Comparison of ENCODE assay signal across 18 cellular contexts in the genomic region with DNA sequence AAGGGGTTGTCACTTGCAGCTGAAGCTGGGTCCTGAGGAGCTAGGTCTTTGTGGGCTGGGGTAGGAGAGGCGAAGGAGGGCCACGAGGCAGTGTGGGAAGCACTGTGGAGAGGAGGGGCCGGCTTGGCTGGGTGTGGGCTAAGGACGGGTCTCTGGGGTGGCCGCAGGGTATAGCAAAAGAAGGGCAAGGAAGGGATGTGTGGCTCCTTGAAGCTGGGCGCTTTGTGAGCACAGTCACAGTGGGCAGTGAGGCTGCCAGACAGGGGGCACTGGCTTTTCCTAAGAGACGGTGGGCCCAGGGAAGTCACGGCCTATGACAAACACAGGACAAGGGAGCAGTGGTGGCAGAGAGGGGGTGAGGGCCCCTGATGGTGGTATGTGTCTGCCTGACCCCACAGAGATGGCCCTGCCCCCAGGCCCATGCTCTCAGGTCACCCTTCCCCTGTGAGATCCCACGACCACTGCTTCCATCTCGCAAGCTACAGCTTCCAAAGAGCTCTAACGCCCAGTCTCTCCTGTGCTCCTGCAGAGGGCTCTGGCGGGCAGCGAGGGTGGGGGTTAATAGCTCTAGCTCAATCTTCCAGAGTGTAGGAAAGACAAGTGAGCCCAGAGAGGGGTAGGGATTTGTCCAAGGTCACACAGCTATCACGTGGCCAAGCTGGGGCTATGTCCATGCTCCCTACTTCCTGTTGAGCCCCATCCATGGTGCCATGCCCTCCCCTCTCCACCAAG. TPM values are rescaled to one million over a fixed set of nuclear protein-coding genes. Genes with fewer than 3 reads are reported as not detected.
DNase-seq lines count a peak whose midpoint lies in the region; ATAC-seq, FAIRE-seq and TF ChIP-seq lines count a peak whose summit lies in the region.
"Had no signal": no experiment of that assay in that cellular context is flagged by ENCODE, and none has a peak within 500 bp of the region (broad histone marks: within the 10 kb centered on the region; RNA-seq: fewer than 3 reads in every experiment).

No MANE protein-coding gene starts in this region.

- H3K27ac ChIP-seq in K562 (ENCODE audit: extremely low read depth, low read depth, low read length) (peak overlapping the region; percentile 76), mesendoderm (ENCODE audit: low read depth, low read length) (no peak overlapping the region), stomach smooth muscle (ENCODE audit: low read length) (peak overlapping the region; percentile 76)
- H3K27ac ChIP-seq: C4-2B, cardiac muscle cell had no signal

- H3K4ac ChIP-seq in mesendoderm (ENCODE audit: low read depth, low read length) = no peak overlapping the region

- H3K4me3 ChIP-seq in K562 (no peak overlapping the region), mesendoderm (ENCODE audit: low read length) (no peak overlapping the region), stomach smooth muscle (ENCODE audit: low read length in 2 of 2) (no peak overlapping the region)
- H3K4me3 ChIP-seq: cardiac muscle cell, GM12878 had no signal

- no peak overlapping the region for H4K5ac ChIP-seq in mesendoderm (ENCODE audit: low read length)

- peaks cover 15 to 46% of the 10 kb centered on the region in 2 experiments for H3K4me1 ChIP-seq in K562 (replicated peaks in 1 of 2; ENCODE audit: control insufficient read depth in 2 of 2, insufficient read depth in 2 of 2, low read length in 2 of 2)
- H3K4me1 ChIP-seq in mesendoderm (ENCODE audit: control insufficient read depth, low read depth, low read length) = no peaks in the 10 kb centered on the region
- H3K4me1 ChIP-seq in stomach smooth muscle (ENCODE audit: control insufficient read depth, insufficient read depth, low read length) = peaks cover 53% of the 10 kb centered on the region

- peak overlapping the region; percentile 68 for H2AFZ ChIP-seq in K562 (ENCODE audit: low read depth, low read length)

- H3K4me2 ChIP-seq in K562 (ENCODE audit: insufficient read depth, low read length) (peak overlapping the region; percentile 7; the same call in 1 of the 2 replicates), mesendoderm (ENCODE audit: low read length) (no peak overlapping the region)

- H2AK5ac ChIP-seq in mesendoderm (ENCODE audit: low read length) = no peak overlapping the region

- in situ Hi-C loops in K562 (cut with MboI) = no loop called here

- no peaks in the 10 kb centered on the region for H4K20me1 ChIP-seq in K562 (replicated peaks; ENCODE audit: control insufficient read depth, insufficient read depth, low read length)

- FAIRE-seq in HTR-8/SVneo (lab: Jason Lieb, UNC) (peak; percentile 49), K562 (lab: Jason Lieb, UNC) (no peak)
- FAIRE-seq: GM12878 had no signal

- no peak; the same call in 2 of the 3 replicates for ATAC-seq in K562
- no peak for ATAC-seq in GM21423 (IDR thresholded peaks at IDR 0.05; ENCODE audit: unreplicated experiment)
- ATAC-seq: GM12878 had no signal

- H3K9me3 ChIP-seq in K562 (replicated peaks; ENCODE audit: control insufficient read depth, insufficient read depth, low read depth, low read length) (no peaks in the 10 kb centered on the region), stomach smooth muscle (ENCODE audit: control insufficient read depth in 2 of 2, low read length in 2 of 2) (no peaks in the 10 kb centered on the region)

- no peak overlapping the region for H3K18ac ChIP-seq in mesendoderm (ENCODE audit: low read length)

- H2BK120ac ChIP-seq in mesendoderm (ENCODE audit: low read depth, low read length) = no peak overlapping the region

- H3K56ac ChIP-seq in mesendoderm (ENCODE audit: low read length) = peak overlapping the region; percentile 17

- POLR2A ChIA-PET in K562 (lab: Yijun Ruan, JAX) = interaction anchor here (0.7 kb wide), 1 partner anchor 9 kb away, joined by 3 read pairs; no protein-coding TSS in a partner anchor

- CTCF ChIA-PET in K562 (lab: Yijun Ruan, JAX; ENCODE audit: low intra/inter-chr PET ratio) = no interaction called here

- H3K23ac ChIP-seq in mesendoderm (ENCODE audit: low read length) = no peak overlapping the region

- H3K9me1 ChIP-seq in K562 (ENCODE audit: control insufficient read depth, insufficient read depth, low read length) = no peaks in the 10 kb centered on the region

- H4K8ac ChIP-seq in mesendoderm (ENCODE audit: low read depth, low read length) = no peak overlapping the region

- intact Hi-C loops in K562 (cut with micrococcal nuclease) = no loop called here

- DNase-seq in HTR-8/SVneo (ENCODE audit: insufficient read length, low spot score) (no peak), K562 (ENCODE audit: extremely low read depth in 1 of 4, low spot score in 3 of 4) (no peak), mesendoderm (no peak), kidney glomerular epithelial cell (lab: John Stamatoyannopoulos, UW) (no peak), Ammon's horn (ENCODE audit: low spot score) (no peak)
- DNase-seq in activated CD4-positive, CD25-positive, alpha-beta regulatory T cell treated with anti-CD3 and anti-CD28 coated beads, Interleukin-2, amount 50 U/mL, for 72 hours = no peak
- DNase-seq: activated CD8-positive, alpha-beta memory T cell treated with anti-CD3 and anti-CD28 coated beads for 24 hours; glutamatergic neuron; KG1; left colon; NCI-H1436; NCI-H446 treated with DMSO at 0.1 percent for 48 hours; occipital lobe had no signal

- H3K79me1 ChIP-seq in mesendoderm (ENCODE audit: low read length) = no peaks in the 10 kb centered on the region

- 0 out of 6 replicates have a peak, but pooled peaks of 1 of the 3 experiments have one; percentile 4 for TF ChIP-seq CTCF in K562 (IDR thresholded peaks at IDR 0.05 in 2 of 3, conservative IDR thresholded peaks at IDR 0.05 in 1 of 3; ENCODE audit: insufficient read depth in 2 of 3, low read depth in 1 of 3, low read length in 3 of 3)

- peaks cover 0 to under 1% of the 10 kb centered on the region in 2 experiments; a peak in 2 of 5 replicates for H3K27me3 ChIP-seq in K562 (ENCODE audit: control insufficient read depth in 2 of 2, insufficient read depth in 2 of 2, low read length in 2 of 2)
- H3K27me3 ChIP-seq in mesendoderm (ENCODE audit: insufficient read depth, low read length, poor library complexity) = no peaks in the 10 kb centered on the region
- H3K27me3 ChIP-seq in stomach smooth muscle (ENCODE audit: control insufficient read depth in 1 of 2, insufficient read depth in 2 of 2, low read length in 2 of 2) = peaks cover 0 to 2% of the 10 kb centered on the region in 2 donors
- H3K27me3 ChIP-seq: cardiac muscle cell had no signal

- H3K36me3 ChIP-seq in K562 (ENCODE audit: control insufficient read depth, insufficient read depth, low read length) (no peaks in the 10 kb centered on the region), mesendoderm (ENCODE audit: control insufficient read depth, insufficient read depth, low read length) (no peaks in the 10 kb centered on the region), stomach smooth muscle (ENCODE audit: control insufficient read depth in 2 of 2, insufficient read depth in 2 of 2, low read length in 2 of 2) (no peaks in the 10 kb centered on the region)
- H3K36me3 ChIP-seq: cardiac muscle cell had no signal

- TF ChIP-seq RAD21 in K562 (CRISPR knock-in tag; conservative IDR thresholded peaks at IDR 0.05 in 1 of 2, IDR thresholded peaks at IDR 0.05 in 1 of 2) = no peak

- no peak overlapping the region for H2BK5ac ChIP-seq in mesendoderm (ENCODE audit: low read length)

- H2BK15ac ChIP-seq in mesendoderm (replicated peaks; ENCODE audit: low read depth) = no peak overlapping the region

- no peaks in the 10 kb centered on the region for H3K79me2 ChIP-seq in K562 (ENCODE audit: control insufficient read depth, insufficient read depth, low read length)
- H3K79me2 ChIP-seq in mesendoderm (ENCODE audit: control insufficient read depth, insufficient read depth, low read length) = no peaks in the 10 kb centered on the region

- BruUV-seq in K562 (replicated peaks; lab: Mats Ljungman, UMichigan) = no TSS peak

- 68% methylated on average over 14 of the region's 14 CpGs for WGBS in K562 (ENCODE audit: insufficient coverage, low coverage, missing lambda C conversion rate)
- WGBS in mesendoderm (ENCODE audit: extremely low coverage, insufficient coverage, low lambda C conversion rate) = no CpG with 5 or more reads among the region's 14 CpGs

- peak overlapping the region; percentile 29 to 84; a peak in 3 of 4 replicates for H3K9ac ChIP-seq in K562 (ENCODE audit: insufficient read depth in 1 of 2, low read depth in 2 of 2, low read length in 2 of 2)
- H3K9ac ChIP-seq in mesendoderm (ENCODE audit: low read length) = no peak overlapping the region
- peak overlapping the region in 1 of 2 donors; percentile 20 for H3K9ac ChIP-seq in stomach smooth muscle (ENCODE audit: low read length in 2 of 2)

- TF ChIP-seq EP300 in K562 (IDR thresholded peaks at IDR 0.05; ENCODE audit: low read length) = no peak

- TF ChIP-seq POLR2A in K562 (conservative IDR thresholded peaks at IDR 0.05) = no peak

RNA-seq across cellular contexts. Expression of gene KCNK3, which starts 32.4 kb away (rescaled TPM):
- total RNA-seq in K562 (2011; cell fraction: chromatin; rRNA removed; ENCODE audit: low replicate concordance) = 0.23 TPM in 1 of 2 replicates, not detected in the other
- total RNA-seq in K562 (2011; cell fraction: nucleolus; rRNA removed) = 0.13 and 0.17 TPM in 2 replicates
- total RNA-seq in K562 (2011; cell fraction: nucleoplasm; rRNA removed) = 0.07 TPM in 1 of 2 replicates, not detected in the other
- total RNA-seq in K562 (2014; rRNA removed) (0.08 and 0.09 TPM in 2 replicates), K562 (2014; rRNA removed; fragmentation: Illumina TruSeq; extraction: Trizol) (not detected in 2 replicates), K562 (2015; rRNA removed; fragmentation: Illumina TruSeq; extraction: Trizol) (0.04 TPM in 1 of 2 replicates, not detected in the other), K562 (2021) (0.13 and 0.20 TPM in 2 replicates)
- polyA plus RNA-seq in K562 (2011; rRNA removed) (0.06 TPM in 1 of 2 replicates, not detected in the other), K562 (2014; fragmentation: Illumina TruSeq; extraction: Trizol) (not detected in 2 replicates), K562 (2014; fragmentation: Nextera tagmentation; extraction: Ambion mirVana) (under 1 TPM in 1 of 2 experiments, not detected in 1; 0.01 TPM), K562 (2014; rRNA removed) (0.08 TPM in 1 of 2 replicates, not detected in the other)
- polyA plus RNA-seq in K562 (2011; cell fraction: cytosol; rRNA removed) = 0.19 TPM in 1 of 2 replicates, not detected in the other
- 0.06 TPM in 1 of 2 replicates, not detected in the other for polyA plus RNA-seq in K562 (2011; cell fraction: nucleus; rRNA removed)
- polyA plus RNA-seq in K562 (2012) = 0.01 and 0.04 TPM in 2 replicates
- not detected in 2 replicates for polyA minus RNA-seq in K562 (2011; rRNA and poly(A)+ RNA removed)
- not detected in 2 replicates for polyA minus RNA-seq in K562 (2011; cell fraction: cytosol; rRNA and poly(A)+ RNA removed)
- polyA minus RNA-seq in K562 (2011; cell fraction: nucleus; rRNA and poly(A)+ RNA removed) = 0.13 TPM in 1 of 2 replicates, not detected in the other
- 0.51 TPM for polyA plus RNA-seq in mesendoderm (2013, experiment 1 of 2)
- polyA plus RNA-seq in mesendoderm (2013, experiment 2 of 2) = 0.38 TPM
- polyA plus RNA-seq: GM12878 had no signal

RNA-seq across cellular contexts. Expression of gene SLC35F6, which starts 39.1 kb away (rescaled TPM):
- 21.5 and 40.8 TPM in 2 replicates for total RNA-seq in K562 (2011; cell fraction: chromatin; rRNA removed; ENCODE audit: low replicate concordance)
- total RNA-seq in K562 (2011; cell fraction: nucleolus; rRNA removed) = 40.7 and 47.7 TPM in 2 replicates
- total RNA-seq in K562 (2011; cell fraction: nucleoplasm; rRNA removed) = 48.1 and 75.0 TPM in 2 replicates
- 22.9 and 31.9 TPM in 2 replicates for total RNA-seq in K562 (2014; rRNA removed)
- 21.9 and 22.2 TPM in 2 replicates for total RNA-seq in K562 (2014; rRNA removed; fragmentation: Illumina TruSeq; extraction: Trizol)
- 28.1 and 29.4 TPM in 2 replicates for total RNA-seq in K562 (2015; rRNA removed; fragmentation: Illumina TruSeq; extraction: Trizol)
- 37.4 and 42.8 TPM in 2 replicates for total RNA-seq in K562 (2021)
- polyA plus RNA-seq in K562 (2011; rRNA removed) = 11.9 and 16.7 TPM in 2 replicates
- 18.3 and 30.0 TPM in 2 replicates for polyA plus RNA-seq in K562 (2011; cell fraction: cytosol; rRNA removed)
- polyA plus RNA-seq in K562 (2011; cell fraction: nucleus; rRNA removed) = 5.5 and 8.8 TPM in 2 replicates
- 17.4 and 33.3 TPM in 2 replicates for polyA plus RNA-seq in K562 (2012)
- polyA plus RNA-seq in K562 (2014; fragmentation: Illumina TruSeq; extraction: Trizol) = 22.5 and 23.4 TPM in 2 replicates
- polyA plus RNA-seq in K562 (2014; fragmentation: Nextera tagmentation; extraction: Ambion mirVana) = 10 to 100 TPM; 19.3 to 47.3 TPM
- polyA plus RNA-seq in K562 (2014; rRNA removed) = 18.8 and 20.9 TPM in 2 replicates
- polyA minus RNA-seq in K562 (2011; rRNA and poly(A)+ RNA removed) = 18.6 and 24.3 TPM in 2 replicates
- polyA minus RNA-seq in K562 (2011; cell fraction: cytosol; rRNA and poly(A)+ RNA removed) = 23.3 and 30.5 TPM in 2 replicates
- 6.7 and 9.3 TPM in 2 replicates for polyA minus RNA-seq in K562 (2011; cell fraction: nucleus; rRNA and poly(A)+ RNA removed)
- 11.1 TPM for polyA plus RNA-seq in mesendoderm (2013, experiment 1 of 2)
- polyA plus RNA-seq in mesendoderm (2013, experiment 2 of 2) = 10.8 TPM
